Comparison of ENCODE assay signal across 1 cellular context in the genomic region with DNA sequence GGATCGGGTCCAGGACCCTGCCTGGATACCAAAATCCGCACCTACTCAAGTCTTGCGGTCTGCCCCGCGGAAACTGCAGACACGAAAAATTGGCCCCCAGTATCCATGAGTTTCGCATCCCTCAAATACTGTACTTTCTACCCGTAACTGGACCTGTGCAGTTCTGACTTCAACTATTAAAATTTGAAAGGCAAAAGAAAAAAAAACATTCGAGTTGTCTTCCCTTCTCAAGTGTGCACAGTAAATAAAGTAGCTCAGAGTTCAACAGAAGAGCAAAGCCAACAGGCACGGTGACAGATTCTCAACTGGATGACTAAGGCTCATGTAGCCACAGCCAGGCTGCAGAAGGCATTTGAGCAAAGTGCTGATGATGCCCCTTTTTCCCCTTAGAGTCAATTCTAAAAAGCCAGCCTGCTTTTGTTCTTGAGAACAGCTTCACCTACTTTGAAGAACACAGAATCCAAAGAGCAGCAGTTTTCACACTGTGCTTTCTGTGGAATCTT.
TF ChIP-seq lines count a peak whose summit lies in the region.

No MANE protein-coding gene starts in this region.

TF ChIP-seq in HepG2, 621 proteins besides CTCF, POLR2A, EP300 and RAD21 (continues in another document):
- TF ChIP-seq, protein P1, sequence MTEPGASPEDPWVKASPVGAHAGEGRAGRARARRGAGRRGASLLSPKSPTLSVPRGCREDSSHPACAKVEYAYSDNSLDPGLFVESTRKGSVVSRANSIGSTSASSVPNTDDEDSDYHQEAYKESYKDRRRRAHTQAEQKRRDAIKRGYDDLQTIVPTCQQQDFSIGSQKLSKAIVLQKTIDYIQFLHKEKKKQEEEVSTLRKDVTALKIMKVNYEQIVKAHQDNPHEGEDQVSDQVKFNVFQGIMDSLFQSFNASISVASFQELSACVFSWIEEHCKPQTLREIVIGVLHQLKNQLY (CRISPR knock-in tag; IDR thresholded peaks at IDR 0.05), result no peak
- TF ChIP-seq ZSCAN25 (CRISPR knock-in tag; IDR thresholded peaks at IDR 0.05), result peak; percentile 76
- TF ChIP-seq, protein P2, sequence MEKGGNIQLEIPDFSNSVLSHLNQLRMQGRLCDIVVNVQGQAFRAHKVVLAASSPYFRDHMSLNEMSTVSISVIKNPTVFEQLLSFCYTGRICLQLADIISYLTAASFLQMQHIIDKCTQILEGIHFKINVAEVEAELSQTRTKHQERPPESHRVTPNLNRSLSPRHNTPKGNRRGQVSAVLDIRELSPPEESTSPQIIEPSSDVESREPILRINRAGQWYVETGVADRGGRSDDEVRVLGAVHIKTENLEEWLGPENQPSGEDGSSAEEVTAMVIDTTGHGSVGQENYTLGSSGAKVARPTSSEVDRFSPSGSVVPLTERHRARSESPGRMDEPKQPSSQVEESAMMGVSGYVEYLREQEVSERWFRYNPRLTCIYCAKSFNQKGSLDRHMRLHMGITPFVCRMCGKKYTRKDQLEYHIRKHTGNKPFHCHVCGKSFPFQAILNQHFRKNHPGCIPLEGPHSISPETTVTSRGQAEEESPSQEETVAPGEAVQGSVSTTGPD (CRISPR knock-in tag; IDR thresholded peaks at IDR 0.05), result no peak
- TF ChIP-seq, protein P3, sequence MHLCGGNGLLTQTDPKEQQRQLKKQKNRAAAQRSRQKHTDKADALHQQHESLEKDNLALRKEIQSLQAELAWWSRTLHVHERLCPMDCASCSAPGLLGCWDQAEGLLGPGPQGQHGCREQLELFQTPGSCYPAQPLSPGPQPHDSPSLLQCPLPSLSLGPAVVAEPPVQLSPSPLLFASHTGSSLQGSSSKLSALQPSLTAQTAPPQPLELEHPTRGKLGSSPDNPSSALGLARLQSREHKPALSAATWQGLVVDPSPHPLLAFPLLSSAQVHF (CRISPR knock-in tag; IDR thresholded peaks at IDR 0.05), result no peak
- no peak for TF ChIP-seq GRHL1 (CRISPR knock-in tag; conservative IDR thresholded peaks at IDR 0.05)
- TF ChIP-seq ZNF17 (CRISPR knock-in tag; IDR thresholded peaks at IDR 0.05), result no peak
- TF ChIP-seq, protein P4, sequence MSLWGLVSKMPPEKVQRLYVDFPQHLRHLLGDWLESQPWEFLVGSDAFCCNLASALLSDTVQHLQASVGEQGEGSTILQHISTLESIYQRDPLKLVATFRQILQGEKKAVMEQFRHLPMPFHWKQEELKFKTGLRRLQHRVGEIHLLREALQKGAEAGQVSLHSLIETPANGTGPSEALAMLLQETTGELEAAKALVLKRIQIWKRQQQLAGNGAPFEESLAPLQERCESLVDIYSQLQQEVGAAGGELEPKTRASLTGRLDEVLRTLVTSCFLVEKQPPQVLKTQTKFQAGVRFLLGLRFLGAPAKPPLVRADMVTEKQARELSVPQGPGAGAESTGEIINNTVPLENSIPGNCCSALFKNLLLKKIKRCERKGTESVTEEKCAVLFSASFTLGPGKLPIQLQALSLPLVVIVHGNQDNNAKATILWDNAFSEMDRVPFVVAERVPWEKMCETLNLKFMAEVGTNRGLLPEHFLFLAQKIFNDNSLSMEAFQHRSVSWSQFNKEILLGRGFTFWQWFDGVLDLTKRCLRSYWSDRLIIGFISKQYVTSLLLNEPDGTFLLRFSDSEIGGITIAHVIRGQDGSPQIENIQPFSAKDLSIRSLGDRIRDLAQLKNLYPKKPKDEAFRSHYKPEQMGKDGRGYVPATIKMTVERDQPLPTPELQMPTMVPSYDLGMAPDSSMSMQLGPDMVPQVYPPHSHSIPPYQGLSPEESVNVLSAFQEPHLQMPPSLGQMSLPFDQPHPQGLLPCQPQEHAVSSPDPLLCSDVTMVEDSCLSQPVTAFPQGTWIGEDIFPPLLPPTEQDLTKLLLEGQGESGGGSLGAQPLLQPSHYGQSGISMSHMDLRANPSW (CRISPR knock-in tag; IDR thresholded peaks at IDR 0.05; ENCODE audit: borderline replicate concordance), result no peak
- TF ChIP-seq, protein P5, sequence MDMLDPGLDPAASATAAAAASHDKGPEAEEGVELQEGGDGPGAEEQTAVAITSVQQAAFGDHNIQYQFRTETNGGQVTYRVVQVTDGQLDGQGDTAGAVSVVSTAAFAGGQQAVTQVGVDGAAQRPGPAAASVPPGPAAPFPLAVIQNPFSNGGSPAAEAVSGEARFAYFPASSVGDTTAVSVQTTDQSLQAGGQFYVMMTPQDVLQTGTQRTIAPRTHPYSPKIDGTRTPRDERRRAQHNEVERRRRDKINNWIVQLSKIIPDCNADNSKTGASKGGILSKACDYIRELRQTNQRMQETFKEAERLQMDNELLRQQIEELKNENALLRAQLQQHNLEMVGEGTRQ (IDR thresholded peaks at IDR 0.05; ENCODE audit: low read depth, low read length), result no peak
- TF ChIP-seq, protein P5 (CRISPR knock-in tag; IDR thresholded peaks at IDR 0.05; ENCODE audit: borderline replicate concordance), result no peak
- peak; percentile 75; the same call in 1 of the 2 replicates for TF ChIP-seq FOXO1 (CRISPR knock-in tag; IDR thresholded peaks at IDR 0.05)
- no peak for TF ChIP-seq HINFP (CRISPR knock-in tag; IDR thresholded peaks at IDR 0.05; ENCODE audit: low read depth)
- TF ChIP-seq SMARCC2 (IDR thresholded peaks at IDR 0.05), result no peak
- TF ChIP-seq ZNF335 (CRISPR knock-in tag; IDR thresholded peaks at IDR 0.05), result 0 out of 2 replicates have a peak, but pooled peaks have one; percentile 32
- no peak for TF ChIP-seq SCMH1 (CRISPR knock-in tag; IDR thresholded peaks at IDR 0.05; ENCODE audit: borderline replicate concordance)
- TF ChIP-seq MAFF (IDR thresholded peaks at IDR 0.05; ENCODE audit: low read depth, low read length), result peak; percentile 95
- no peak for TF ChIP-seq PCBP1 (IDR thresholded peaks at IDR 0.05; ENCODE audit: borderline replicate concordance, low read depth, low read length)
- TF ChIP-seq JDP2 (CRISPR knock-in tag; IDR thresholded peaks at IDR 0.05; ENCODE audit: borderline replicate concordance), result no peak
- TF ChIP-seq TRIM24 (CRISPR knock-in tag; IDR thresholded peaks at IDR 0.05), result no peak
- no peak for TF ChIP-seq KDM4B (CRISPR knock-in tag; IDR thresholded peaks at IDR 0.05)
- peak; percentile 84 for TF ChIP-seq SAP130 (CRISPR knock-in tag; IDR thresholded peaks at IDR 0.05; ENCODE audit: low read depth)
- peak; percentile 40; the same call in 1 of the 2 replicates for TF ChIP-seq UBTF (CRISPR knock-in tag; IDR thresholded peaks at IDR 0.05)
- TF ChIP-seq AGO2 (optimal IDR thresholded peaks at IDR 0.05; ENCODE audit: low read depth, low read length), result no peak
- TF ChIP-seq BCLAF1 (IDR thresholded peaks at IDR 0.05), result no peak
- TF ChIP-seq ZSCAN22 (CRISPR knock-in tag; IDR thresholded peaks at IDR 0.05), result no peak
- no peak for TF ChIP-seq RNF2 (conservative IDR thresholded peaks at IDR 0.05; ENCODE audit: low read depth)
- TF ChIP-seq SMC3 (IDR thresholded peaks at IDR 0.05; ENCODE audit: low read length), result peak; percentile 45
- no peak for TF ChIP-seq ZNF616 (CRISPR knock-in tag; IDR thresholded peaks at IDR 0.05; ENCODE audit: low read depth)
- TF ChIP-seq GATAD1 (CRISPR knock-in tag; IDR thresholded peaks at IDR 0.05), result peak; percentile 60; the same call in 1 of the 2 replicates
- TF ChIP-seq ZNF503 (CRISPR knock-in tag; IDR thresholded peaks at IDR 0.05), result peak; percentile 53; the same call in 1 of the 2 replicates
- TF ChIP-seq ZNF101 (CRISPR knock-in tag; IDR thresholded peaks at IDR 0.05; ENCODE audit: borderline replicate concordance, low read depth), result no peak
- no peak; the same call in 1 of the 2 replicates for TF ChIP-seq ZNF547 (CRISPR knock-in tag; IDR thresholded peaks at IDR 0.05)
- TF ChIP-seq ZBTB46 (CRISPR knock-in tag; IDR thresholded peaks at IDR 0.05; ENCODE audit: borderline replicate concordance), result no peak
- peak; percentile 60; the same call in 1 of the 2 replicates for TF ChIP-seq SPEN (CRISPR knock-in tag; IDR thresholded peaks at IDR 0.05; ENCODE audit: low read depth)
